ENCODE assay signal across 8 cellular contexts in the genomic region with DNA sequence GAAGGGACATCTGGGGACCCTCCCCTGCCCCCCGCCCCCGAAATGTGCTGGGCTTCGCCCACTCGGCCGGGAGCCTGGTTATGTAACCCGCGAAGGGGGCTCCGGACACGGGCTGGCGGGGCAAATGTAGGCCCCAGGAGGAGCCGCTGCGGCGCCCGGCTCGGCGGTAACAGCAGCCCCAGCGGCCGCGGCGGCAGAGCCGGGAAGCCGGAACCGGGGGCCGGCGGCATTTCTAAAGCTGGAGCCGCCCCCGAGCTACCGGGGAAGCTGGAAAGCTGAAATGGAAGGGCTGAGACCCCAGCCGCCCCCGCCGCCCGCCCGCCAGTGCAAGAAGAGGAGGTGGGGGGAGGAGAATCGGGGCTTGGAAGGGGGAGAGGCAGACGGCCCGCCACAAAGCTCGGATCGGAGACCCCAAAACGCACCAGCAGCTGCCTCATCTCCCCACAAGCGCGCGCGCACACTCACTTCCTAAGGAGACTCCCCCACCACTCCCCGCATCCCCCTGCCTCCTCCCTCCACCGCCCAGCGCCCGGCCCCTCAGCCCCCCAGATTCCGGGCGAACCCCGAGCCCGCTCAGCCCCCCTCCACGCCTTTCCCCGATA. TPM values are rescaled to one million over a fixed set of nuclear protein-coding genes. Genes with fewer than 3 reads are reported as not detected.
DNase-seq lines count a peak whose midpoint lies in the region; ATAC-seq and TF ChIP-seq lines count a peak whose summit lies in the region.

No MANE protein-coding gene starts in this region.

- in situ Hi-C loops in astrocyte of the cerebellum (cut with HindIII; ENCODE audit: low sequenced_read_pairs): loop anchor here (5.0 kb wide), 1 partner anchor 82 kb away; no protein-coding TSS in a partner anchor

- peak overlapping the region; percentile 65 for H3K4me3 ChIP-seq in RWPE2 (ENCODE audit: severe bottlenecking)
- peak overlapping the region; percentile 38 for H3K4me3 ChIP-seq in astrocyte of the cerebellum (ENCODE audit: low read depth, low read length)
- peak overlapping the region; percentile 90 for H3K4me3 ChIP-seq in iPS-20b (ENCODE audit: low read length)
- peak overlapping the region; percentile 78 for H3K4me3 ChIP-seq in smooth muscle cell

- peaks cover 10% of the 10 kb centered on the region for H3K36me3 ChIP-seq in RWPE2 (ENCODE audit: low read depth)
- H3K36me3 ChIP-seq in iPS-20b (ENCODE audit: insufficient read depth, low read depth, low read length): peaks cover 19% of the 10 kb centered on the region
- no peaks in the 10 kb centered on the region for H3K36me3 ChIP-seq in smooth muscle cell (ENCODE audit: low read depth)

- no peaks in the 10 kb centered on the region for H4K20me1 ChIP-seq in smooth muscle cell (ENCODE audit: low read depth)

- H3K9me3 ChIP-seq in RWPE2 (ENCODE audit: severe bottlenecking) (no peaks in the 10 kb centered on the region), iPS-20b (ENCODE audit: insufficient read depth, low read depth, low read length) (no peaks in the 10 kb centered on the region), smooth muscle cell (replicated peaks; ENCODE audit: low read depth) (no peaks in the 10 kb centered on the region)

- DNase-seq in NCI-H1417 (lab: John Stamatoyannopoulos, UW) (peak; percentile 50 to 73 (median 70)), NCI-H1417 treated with DMSO at 0.1 percent for 48 hours (lab: John Stamatoyannopoulos, UW) (no peak), RWPE2 (ENCODE audit: low spot score) (no peak), astrocyte of the cerebellum (ENCODE audit: low read depth) (no peak), smooth muscle cell (lab: John Stamatoyannopoulos, UW; ENCODE audit: unreplicated experiment) (no peak), epidermal melanocyte (ENCODE audit: insufficient read length, low spot score) (no peak)

- no peak for ATAC-seq in RWPE2 (ENCODE audit: low read depth)
- ATAC-seq in GM21529 (IDR thresholded peaks at IDR 0.05; ENCODE audit: unreplicated experiment): no peak

- H2AFZ ChIP-seq in smooth muscle cell (ENCODE audit: low read depth): peak overlapping the region; percentile 75

- H3K27me3 ChIP-seq in RWPE2 (ENCODE audit: insufficient read depth, poor library complexity, severe bottlenecking): no peaks in the 10 kb centered on the region
- H3K27me3 ChIP-seq in iPS-20b (ENCODE audit: insufficient read depth, low read length): no peaks in the 10 kb centered on the region
- no peaks in the 10 kb centered on the region for H3K27me3 ChIP-seq in smooth muscle cell (ENCODE audit: low read depth)

- H3K27ac ChIP-seq in RWPE2 (ENCODE audit: poor library complexity, severe bottlenecking) (peak overlapping the region; percentile 74), iPS-20b (ENCODE audit: low read length) (peak overlapping the region; percentile 80), smooth muscle cell (ENCODE audit: low read depth) (no peak overlapping the region)

- H3K4me1 ChIP-seq in RWPE2 (ENCODE audit: insufficient read depth, poor library complexity, severe bottlenecking) (peaks cover 25% of the 10 kb centered on the region), iPS-20b (ENCODE audit: insufficient read depth, low read length) (peaks cover 32% of the 10 kb centered on the region), smooth muscle cell (ENCODE audit: low read depth) (peaks cover 56% of the 10 kb centered on the region)

- peaks cover 20% of the 10 kb centered on the region for H3F3A ChIP-seq in smooth muscle cell (ENCODE audit: low read depth)

- H3K79me2 ChIP-seq in smooth muscle cell (ENCODE audit: low read depth): no peaks in the 10 kb centered on the region

- 1% methylated on average over 31 of the region's 53 CpGs for WGBS in smooth muscle cell (ENCODE audit: low lambda C conversion rate)

- peak overlapping the region; percentile 100 for H3K4me2 ChIP-seq in smooth muscle cell

- H3K9ac ChIP-seq in iPS-20b (ENCODE audit: low read depth, low read length) (peak overlapping the region; percentile 96), smooth muscle cell (ENCODE audit: low read depth) (peak overlapping the region; percentile 47)

- TF ChIP-seq CTCF in RWPE2 (IDR thresholded peaks at IDR 0.05; ENCODE audit: poor library complexity, severe bottlenecking) (no peak), astrocyte of the cerebellum (IDR thresholded peaks at IDR 0.05; ENCODE audit: low read depth, low read length, missing control alignments) (no peak), smooth muscle cell (IDR thresholded peaks at IDR 0.05; ENCODE audit: borderline replicate concordance, insufficient read depth, poor library complexity, severe bottlenecking) (peak; percentile 2)

RNA-seq across cellular contexts. Expression of a gene that starts 1.5 kb away (rescaled TPM):
- 19.9 and 34.9 TPM in 2 replicates for total RNA-seq in smooth muscle cell
- polyA plus RNA-seq in smooth muscle cell: 16.3 and 22.6 TPM in 2 replicates

RNA-seq across cellular contexts. Expression of a gene that starts 47.0 kb away (rescaled TPM):
- total RNA-seq in smooth muscle cell: 5.4 and 5.5 TPM in 2 replicates
- polyA plus RNA-seq in smooth muscle cell: 23.4 and 24.0 TPM in 2 replicates

Comparison
In these comparisons a context has a peak if more than half of its experiments do, and no peak if none do; other contexts are left out.
1. DNase-seq: peak in NCI-H1417 (3 of 3); none in NCI-H1417 treated with DMSO at 0.1 percent for 48 hours (single experiment), RWPE2 (single experiment), astrocyte of the cerebellum (single experiment), smooth muscle cell (single experiment) and epidermal melanocyte (single experiment).
2. H3K4me3 ChIP-seq: peak in every context shown above with its lines; median percentile 90 in iPS-20b; 78 in smooth muscle cell; 65 in RWPE2; 38 in astrocyte of the cerebellum.